ENCODE assay signal across 8 cellular contexts in genomic region chr9:111621895-111622480, GRCh38. TPM values are rescaled to one million over a fixed set of nuclear protein-coding genes. Genes with fewer than 3 reads are reported as not detected.
DNase-seq lines count a peak whose midpoint lies in the region; ATAC-seq and TF ChIP-seq lines count a peak whose summit lies in the region.

No MANE protein-coding gene starts in this region.

- intact Hi-C loops in dorsolateral prefrontal cortex (cut with DNase I), result no loop called here
- intact Hi-C loops in lower leg skin (cut with DNase I; ENCODE audit: low total_unique reads), result no loop called here

- no peak for DNase-seq in BJ (ENCODE audit: low read depth)
- DNase-seq in dorsolateral prefrontal cortex, result peak in 4 of 10 donors; percentile 5 to 53 (median 42)
- peak; percentile 58 for DNase-seq in myocyte (ENCODE audit: low read depth)
- DNase-seq in NCI-H1105 (lab: John Stamatoyannopoulos, UW), result no peak
- no peak for DNase-seq in lower leg skin (ENCODE audit: low spot score in 2 of 2)

- H2AFZ ChIP-seq in OCI-LY3 (ENCODE audit: low read depth, low read length), result no peak overlapping the region

- H3K27ac ChIP-seq in OCI-LY3 (ENCODE audit: low read length), result no peak overlapping the region
- H3K27ac ChIP-seq in dorsolateral prefrontal cortex, result no peak overlapping the region

- H3K36me3 ChIP-seq in BJ (ENCODE audit: control insufficient read depth, insufficient read depth, low read length) (no peaks in the 10 kb centered on the region), OCI-LY3 (replicated peaks; ENCODE audit: low read depth, low read length) (no peaks in the 10 kb centered on the region)

- H3K4me3 ChIP-seq in BJ (ENCODE audit: low read depth, low read length), result no peak overlapping the region
- H3K4me3 ChIP-seq in OCI-LY3 (ENCODE audit: low read length), result no peak overlapping the region
- H3K4me3 ChIP-seq in dorsolateral prefrontal cortex, result no peak overlapping the region
- no peak overlapping the region for H3K4me3 ChIP-seq in lower leg skin (ENCODE audit: low read depth, poor library complexity, severe bottlenecking)

- H3K4me2 ChIP-seq in OCI-LY3 (ENCODE audit: low read length), result no peak overlapping the region

- 18 to 27% methylated on average over 2 of the region's 2 CpGs for WGBS in lower leg skin, 2 donors

- no peaks in the 10 kb centered on the region for H3K9me3 ChIP-seq in OCI-LY3 (ENCODE audit: insufficient read depth, low read length)

- ATAC-seq in GM18868 (IDR thresholded peaks at IDR 0.05; ENCODE audit: unreplicated experiment) (peak; percentile 45), GM21381 (IDR thresholded peaks at IDR 0.05; ENCODE audit: unreplicated experiment) (no peak)

- no peaks in the 10 kb centered on the region for H3K4me1 ChIP-seq in OCI-LY3 (ENCODE audit: low read length)

- H4K20me1 ChIP-seq in OCI-LY3 (ENCODE audit: insufficient read depth, low read length), result no peaks in the 10 kb centered on the region

- TF ChIP-seq CTCF in BJ (IDR thresholded peaks at IDR 0.05; ENCODE audit: insufficient read depth, low read depth, low read length), result peak; percentile 87
- peak; percentile 83 for TF ChIP-seq CTCF in OCI-LY3 (IDR thresholded peaks at IDR 0.05; ENCODE audit: low read depth, low read length)
- peak; percentile 41 to 92 (median 69) for TF ChIP-seq CTCF in dorsolateral prefrontal cortex (IDR thresholded peaks at IDR 0.05 in 54 of 56, conservative IDR thresholded peaks at IDR 0.05 in 2 of 56; ENCODE audit: low read depth in 1 of 56, partially characterized antibody in 56 of 56)
- TF ChIP-seq CTCF in lower leg skin (IDR thresholded peaks at IDR 0.05), result peak in 1 of 3 donors; percentile 18

- H3K27me3 ChIP-seq in BJ (ENCODE audit: control insufficient read depth, insufficient read depth, low read length), result no peaks in the 10 kb centered on the region
- H3K27me3 ChIP-seq in OCI-LY3 (ENCODE audit: low read depth, low read length), result no peaks in the 10 kb centered on the region
- no peaks in the 10 kb centered on the region for H3K27me3 ChIP-seq in dorsolateral prefrontal cortex

- no peak overlapping the region for H3K9ac ChIP-seq in OCI-LY3 (ENCODE audit: low read length)

- no peak for TF ChIP-seq POLR2A in lower leg skin (IDR thresholded peaks at IDR 0.05)

- CTCF ChIA-PET in BJ (lab: Yijun Ruan, JAX), result interaction anchor here (0.8 to 2.6 kb wide), 10 partner anchors 9 to 465 kb away, joined by 3 to 18 read pairs (median 5); partner anchors contain the start of genes DNAJC25 and PTGR1

- POLR2A ChIA-PET in BJ (lab: Charles Lee), result no interaction called here

- H3K79me2 ChIP-seq in OCI-LY3 (ENCODE audit: low read length), result no peaks in the 10 kb centered on the region

RNA-seq across cellular contexts. Expression of gene DNAJC25, which starts 9.1 kb away (rescaled TPM):
- polyA plus RNA-seq in BJ (2011; rRNA removed), result 4.9 and 6.9 TPM in 2 replicates
- 1.2 and 1.3 TPM in 2 replicates for polyA minus RNA-seq in BJ (2011; rRNA and poly(A)+ RNA removed)
- 1 to 10 TPM; 2.6 to 7.1 (median 4.9) TPM for total RNA-seq in dorsolateral prefrontal cortex
- total RNA-seq in myocyte, result 8.5 and 9.3 TPM in 2 replicates
- 4.3 TPM for polyA plus RNA-seq in myocyte (2012)
- 10 to 100 TPM in 1 of 4 donors, 1 to 10 TPM in 3; 6.8 to 13.1 (median 8.4) TPM for total RNA-seq in lower leg skin

RNA-seq across cellular contexts. Expression of gene PTGR1, which starts 22.5 kb away (rescaled TPM):
- 49.3 and 74.9 TPM in 2 replicates for polyA plus RNA-seq in BJ (2011; rRNA removed)
- polyA minus RNA-seq in BJ (2011; rRNA and poly(A)+ RNA removed), result 22.9 and 34.1 TPM in 2 replicates
- total RNA-seq in dorsolateral prefrontal cortex (10 to 100 TPM; 19.7 to 72.4 (median 49.3) TPM), myocyte (56.4 and 72.9 TPM in 2 replicates), lower leg skin (10 to 100 TPM; 20.2 to 50.1 (median 40.4) TPM)
- polyA plus RNA-seq in myocyte (2012), result 62.7 TPM

RNA-seq across cellular contexts. Expression of gene GNG10, which starts 39.4 kb away (rescaled TPM):
- polyA plus RNA-seq in BJ (2011; rRNA removed), result 48.4 and 68.0 TPM in 2 replicates
- 6.9 and 9.9 TPM in 2 replicates for polyA minus RNA-seq in BJ (2011; rRNA and poly(A)+ RNA removed)
- 10 to 100 TPM; 11.6 to 31.8 (median 21.8) TPM for total RNA-seq in dorsolateral prefrontal cortex
- 62.6 and 64.2 TPM in 2 replicates for total RNA-seq in myocyte
- polyA plus RNA-seq in myocyte (2012), result 30.4 TPM
- total RNA-seq in lower leg skin, result 10 to 100 TPM in 2 of 4 donors, 1 to 10 TPM in 2; 5.3 to 21.1 (median 15.4) TPM
